8 cellular contexts compared by ENCODE assay signal in genomic region chr1:219567341-219567947, GRCh38. TPM values are rescaled to one million over a fixed set of nuclear protein-coding genes. Genes with fewer than 3 reads are reported as not detected.
DNase-seq lines count a peak whose midpoint lies in the region; ATAC-seq, FAIRE-seq and TF ChIP-seq lines count a peak whose summit lies in the region.

No MANE protein-coding gene starts in this region.

- no peaks in the 10 kb centered on the region for H3K36me3 Mint-ChIP-seq in astrocyte (ENCODE audit: low read depth, unreplicated experiment)

- peak; percentile 62 for ATAC-seq in GM21786 (IDR thresholded peaks at IDR 0.05; ENCODE audit: unreplicated experiment)
- ATAC-seq in left lung = peak; percentile 61
- ATAC-seq in HG03025 (IDR thresholded peaks at IDR 0.05; ENCODE audit: low FRiP score, unreplicated experiment) = no peak

- H3K9me3 Mint-ChIP-seq in astrocyte (ENCODE audit: unreplicated experiment) = no peaks in the 10 kb centered on the region

- intact Hi-C loops in left lung (cut with DNase I) = no loop called here

- H3K27me3 Mint-ChIP-seq in astrocyte (ENCODE audit: low read depth, unreplicated experiment) = no peaks in the 10 kb centered on the region

- peak overlapping the region; percentile 27 for H3K9ac ChIP-seq in astrocyte (ENCODE audit: low read length)

- H3K36me3 ChIP-seq in astrocyte (ENCODE audit: insufficient read depth, low read length) (no peaks in the 10 kb centered on the region), left lung (no peaks in the 10 kb centered on the region)

- peak; percentile 74 for DNase-seq in DMS 273 (lab: John Stamatoyannopoulos, UW; ENCODE audit: unreplicated experiment)
- DNase-seq in NCI-H1105 (lab: John Stamatoyannopoulos, UW) = peak; percentile 37
- peak; percentile 47 for DNase-seq in astrocyte (ENCODE audit: low read depth)
- DNase-seq in left lung = no peak
- no peak for DNase-seq in activated CD4-positive, alpha-beta T cell treated with anti-CD3 and anti-CD28 coated beads for 48 hours
- no peak for DNase-seq in D341Med (ENCODE audit: low spot score)

- H3K27me3 ChIP-seq in astrocyte (ENCODE audit: insufficient read depth, low read length) (no peaks in the 10 kb centered on the region), left lung (no peaks in the 10 kb centered on the region)

- peak overlapping the region; percentile 54 for H3K4me3 Mint-ChIP-seq in astrocyte (ENCODE audit: unreplicated experiment)

- no peak overlapping the region for H3K27ac Mint-ChIP-seq in astrocyte (ENCODE audit: unreplicated experiment)

- H3K4me3 ChIP-seq in astrocyte (ENCODE audit: insufficient read depth, low read depth, low read length) (no peak overlapping the region), left lung (no peak overlapping the region)

- peaks cover 5% of the 10 kb centered on the region for H3K4me1 Mint-ChIP-seq in astrocyte (ENCODE audit: low read depth, unreplicated experiment)

- TF ChIP-seq CTCF in astrocyte (IDR thresholded peaks at IDR 0.05; ENCODE audit: insufficient read depth, low read depth, low read length) (peak; percentile 73), left lung (IDR thresholded peaks at IDR 0.05) (peak in 1 of 2 donors; percentile 32)

- FAIRE-seq in astrocyte (lab: Jason Lieb, UNC) = no peak

- H3K27ac ChIP-seq in astrocyte (ENCODE audit: low read depth, low read length) (no peak overlapping the region), left lung (no peak overlapping the region)

- no peaks in the 10 kb centered on the region for H3K79me2 ChIP-seq in astrocyte (ENCODE audit: insufficient read depth, low read length)

- H3K4me1 ChIP-seq in astrocyte (ENCODE audit: insufficient read depth, low read length) (no peaks in the 10 kb centered on the region), left lung (no peaks in the 10 kb centered on the region)

- H3K4me2 ChIP-seq in astrocyte (ENCODE audit: low read length) = no peak overlapping the region

- H2AFZ ChIP-seq in astrocyte (ENCODE audit: low read depth, low read length) = no peak overlapping the region

- H3K9me3 ChIP-seq in astrocyte (ENCODE audit: insufficient read depth, low read depth, low read length) (no peaks in the 10 kb centered on the region), left lung (no peaks in the 10 kb centered on the region)

- H4K20me1 ChIP-seq in astrocyte (ENCODE audit: insufficient read depth, low read length) = no peaks in the 10 kb centered on the region

RNA-seq across cellular contexts. Expression of gene ZC3H11B, which starts 45.5 kb away (rescaled TPM):
- total RNA-seq in astrocyte (0.50 TPM in 1 of 2 replicates, not detected in the other), left lung (under 1 TPM; 0.16 to 0.17 TPM)

Comparison
In these comparisons a context has a peak if more than half of its experiments do, and no peak if none do; other contexts are left out.
1. DNase-seq: peak in DMS 273 (single experiment), NCI-H1105 (single experiment) and astrocyte (single experiment); none in left lung (0 of 2), activated CD4-positive, alpha-beta T cell treated with anti-CD3 and anti-CD28 coated beads for 48 hours (single experiment) and D341Med (single experiment).